In the genomic region with DNA sequence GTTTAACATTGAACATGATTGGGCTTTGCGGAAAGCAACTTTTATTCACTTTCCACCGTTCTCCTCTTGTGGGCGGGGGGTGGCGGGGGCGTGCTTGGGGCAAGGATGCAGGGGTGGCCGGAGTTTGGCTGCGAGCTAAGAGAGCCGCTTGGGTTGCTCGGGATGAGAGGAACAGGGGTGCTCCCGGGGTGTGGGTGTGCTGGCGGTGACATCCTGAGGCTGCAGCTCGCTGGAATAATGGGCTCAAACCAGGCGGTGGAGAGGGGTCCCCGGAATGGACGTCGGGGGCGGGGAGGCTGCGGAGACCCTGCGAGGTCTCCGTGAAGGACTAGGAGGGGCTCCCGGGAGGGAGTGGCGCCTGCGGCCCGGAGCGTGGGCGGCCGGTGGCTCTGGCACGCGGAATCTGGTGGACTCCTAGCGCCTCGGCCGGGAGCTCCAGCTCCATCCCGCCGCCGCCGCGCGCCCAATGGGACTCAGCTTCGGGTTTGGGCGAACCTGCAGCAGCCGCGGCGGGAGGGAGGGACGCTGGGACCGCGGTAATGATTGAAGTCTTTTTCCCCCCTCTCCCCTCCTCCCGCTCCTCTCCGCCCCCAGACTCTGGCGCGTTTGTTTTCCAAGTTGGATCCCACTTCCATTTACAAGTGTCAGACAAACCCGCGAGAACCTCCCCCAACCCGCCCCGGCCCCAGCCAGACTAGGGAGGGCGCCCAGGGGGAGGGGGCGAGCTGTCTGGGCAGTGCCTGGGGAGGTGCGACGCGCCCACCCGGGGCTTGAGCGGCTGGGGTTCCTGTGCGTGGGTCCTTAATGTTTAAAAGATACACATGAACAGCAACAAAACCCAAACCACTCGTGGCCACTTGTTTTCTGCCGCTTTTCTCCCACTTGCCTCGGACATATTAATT, we compare ENCODE assay signal across 10 cellular contexts. TPM values are rescaled to one million over a fixed set of nuclear protein-coding genes. Genes with fewer than 3 reads are reported as not detected.
DNase-seq lines count a peak whose midpoint lies in the region; ATAC-seq lines count a peak whose summit lies in the region.
"Had no signal": no experiment of that assay in that cellular context is flagged by ENCODE, and none has a peak within 500 bp of the region (broad histone marks: within the 10 kb centered on the region; RNA-seq: fewer than 3 reads in every experiment).

No MANE protein-coding gene starts in this region.

- no peaks in the 10 kb centered on the region for H3K36me3 Mint-ChIP-seq in activated T-helper 2 cell treated with anti-CD3 and anti-CD28 coated beads, Interferon-gamma antibody, Interleukin-2, Interleukin-4, amounts not matched to agents 10 μg/mL and 5 μg/mL and 100 μg/mL, durations not matched to agents 14 hours and 24 hours and 36 hours (ENCODE audit: low read depth)
- no peaks in the 10 kb centered on the region for H3K36me3 Mint-ChIP-seq in T-cell
- H3K36me3 Mint-ChIP-seq: activated naive CD8-positive, alpha-beta T cell had no signal

- peak; percentile 57 for DNase-seq in D341Med (ENCODE audit: low spot score)
- peak; percentile 54 for DNase-seq in NCI-H774 (lab: John Stamatoyannopoulos, UW)
- peak in 41 of 42 donors; percentile 7 to 73 (median 47) for DNase-seq in head of caudate nucleus
- no peak for DNase-seq in trophoblast cell
- no peak for DNase-seq in inferior parietal cortex (ENCODE audit: extremely low spot score)
- DNase-seq in activated T-helper 2 cell treated with anti-CD3 and anti-CD28 coated beads, Interferon-gamma antibody, Interleukin-2, Interleukin-4, amounts not matched to agents 10 μg/mL and 5 μg/mL and 100 μg/mL, durations not matched to agents 14 hours and 24 hours and 36 hours (ENCODE audit: low spot score) = no peak
- no peak for DNase-seq in T-cell
- no peak for DNase-seq in OCI-M1 (lab: John Stamatoyannopoulos, UW)
- DNase-seq: naive B cell had no signal

- H3K4me1 ChIP-seq in trophoblast cell (ENCODE audit: control insufficient read depth in 1 of 2, insufficient read depth in 2 of 2, low read length in 2 of 2) = peaks cover 8 to 20% of the 10 kb centered on the region in 2 experiments

- H3K9ac ChIP-seq in trophoblast cell (ENCODE audit: low read length) = peak overlapping the region; percentile 33

- no peak overlapping the region for H3K23ac ChIP-seq in trophoblast cell (ENCODE audit: low read length)

- H3K4me3 ChIP-seq in trophoblast cell (ENCODE audit: low read depth, low read length) = peak overlapping the region; percentile 64

- POLR2A ChIA-PET in T-cell (lab: Charles Lee) = no interaction called here

- WGBS in trophoblast cell (ENCODE audit: extremely low coverage, insufficient coverage, insufficient read length) = no CpG with 5 or more reads among the region's 65 CpGs

- H3K79me2 ChIP-seq in trophoblast cell (ENCODE audit: control insufficient read depth, insufficient read depth, low read length, poor library complexity) = no peaks in the 10 kb centered on the region

- no peaks in the 10 kb centered on the region for H3K9me3 ChIP-seq in trophoblast cell (ENCODE audit: insufficient read depth, low read depth, low read length)

- H3K27me3 ChIP-seq in trophoblast cell (ENCODE audit: insufficient read depth, low read length) = peaks cover 13% of the 10 kb centered on the region

- intact Hi-C loops in head of caudate nucleus (cut with DNase I) = no loop called here
- intact Hi-C loops in activated T-helper 2 cell treated with anti-CD3 and anti-CD28 coated beads, Interferon-gamma antibody, Interleukin-2, Interleukin-4, amounts not matched to agents 10 μg/mL and 5 μg/mL and 100 μg/mL, durations not matched to agents 14 hours and 24 hours and 36 hours (cut with micrococcal nuclease) = no loop called here

- no peaks in the 10 kb centered on the region for H3K79me1 ChIP-seq in trophoblast cell (ENCODE audit: low read length)

- no peak for ATAC-seq in T-cell (replicated peaks in 1 of 4)

- no peak overlapping the region for H3K4me3 Mint-ChIP-seq in activated T-helper 2 cell treated with anti-CD3 and anti-CD28 coated beads, Interferon-gamma antibody, Interleukin-2, Interleukin-4, amounts not matched to agents 10 μg/mL and 5 μg/mL and 100 μg/mL, durations not matched to agents 14 hours and 24 hours and 36 hours (ENCODE audit: low read depth)
- no peak overlapping the region for H3K4me3 Mint-ChIP-seq in T-cell
- H3K4me3 Mint-ChIP-seq: activated naive CD8-positive, alpha-beta T cell; naive B cell had no signal

- H2BK5ac ChIP-seq in trophoblast cell (ENCODE audit: low read depth, low read length, poor library complexity) = no peak overlapping the region

- H2BK120ac ChIP-seq in trophoblast cell (ENCODE audit: insufficient read depth, low read length, poor library complexity) = no peak overlapping the region

- no peak overlapping the region for H2BK12ac ChIP-seq in trophoblast cell (ENCODE audit: low read length)

- H4K12ac ChIP-seq in trophoblast cell (ENCODE audit: low read depth, low read length) = no peak overlapping the region

- no peaks in the 10 kb centered on the region for H3K4me1 Mint-ChIP-seq in activated T-helper 2 cell treated with anti-CD3 and anti-CD28 coated beads, Interferon-gamma antibody, Interleukin-2, Interleukin-4, amounts not matched to agents 10 μg/mL and 5 μg/mL and 100 μg/mL, durations not matched to agents 14 hours and 24 hours and 36 hours (ENCODE audit: low read depth)
- H3K4me1 Mint-ChIP-seq in T-cell = no peaks in the 10 kb centered on the region

- H3K27me3 Mint-ChIP-seq in activated T-helper 2 cell treated with anti-CD3 and anti-CD28 coated beads, Interferon-gamma antibody, Interleukin-2, Interleukin-4, amounts not matched to agents 10 μg/mL and 5 μg/mL and 100 μg/mL, durations not matched to agents 14 hours and 24 hours and 36 hours (ENCODE audit: low read depth) = peaks cover 53% of the 10 kb centered on the region
- peaks cover 50 to 51% of the 10 kb centered on the region in 2 donors for H3K27me3 Mint-ChIP-seq in T-cell

- H3K27ac Mint-ChIP-seq in activated T-helper 2 cell treated with anti-CD3 and anti-CD28 coated beads, Interferon-gamma antibody, Interleukin-2, Interleukin-4, amounts not matched to agents 10 μg/mL and 5 μg/mL and 100 μg/mL, durations not matched to agents 14 hours and 24 hours and 36 hours = no peak overlapping the region
- H3K27ac Mint-ChIP-seq in T-cell = no peak overlapping the region
- H3K27ac Mint-ChIP-seq: activated naive CD8-positive, alpha-beta T cell; naive B cell had no signal

- H3K36me3 ChIP-seq in trophoblast cell (ENCODE audit: control insufficient read depth in 1 of 2, insufficient read depth in 2 of 2, low read length in 2 of 2) = no peaks in the 10 kb centered on the region

- H2AK5ac ChIP-seq in trophoblast cell (ENCODE audit: low read length) = no peak overlapping the region

- H3K4ac ChIP-seq in trophoblast cell (ENCODE audit: low read depth, low read length) = no peak overlapping the region

- H2AFZ ChIP-seq in trophoblast cell (ENCODE audit: insufficient read depth, low read length, poor library complexity) = peak overlapping the region; percentile 47

- no peak overlapping the region for H4K8ac ChIP-seq in trophoblast cell (ENCODE audit: low read depth, low read length)

- CTCF ChIA-PET in T-cell (lab: Charles Lee) = no interaction called here

- H3K4me2 ChIP-seq in trophoblast cell (ENCODE audit: low read length) = peak overlapping the region; percentile 70

- H4K91ac ChIP-seq in trophoblast cell (ENCODE audit: low read depth, low read length) = no peak overlapping the region

- H3K14ac ChIP-seq in trophoblast cell (ENCODE audit: low read length) = no peak overlapping the region

- H3K27ac ChIP-seq in trophoblast cell (ENCODE audit: low read depth, low read length) = no peak overlapping the region

- no peak overlapping the region for H3K18ac ChIP-seq in trophoblast cell (ENCODE audit: low read length)

- no peaks in the 10 kb centered on the region for H3K9me3 Mint-ChIP-seq in activated T-helper 2 cell treated with anti-CD3 and anti-CD28 coated beads, Interferon-gamma antibody, Interleukin-2, Interleukin-4, amounts not matched to agents 10 μg/mL and 5 μg/mL and 100 μg/mL, durations not matched to agents 14 hours and 24 hours and 36 hours
- peaks cover 0 to 8% (median 0%) of the 10 kb centered on the region in 3 donors for H3K9me3 Mint-ChIP-seq in T-cell

RNA-seq across cellular contexts. Expression of a gene that starts 2.0 kb away (rescaled TPM):
- polyA plus RNA-seq in trophoblast cell (2013) = 0.64 and 0.74 TPM in 2 replicates
- under 0.01 and 0.02 TPM in 2 replicates for total RNA-seq in activated T-helper 2 cell treated with anti-CD3 and anti-CD28 coated beads, Interferon-gamma antibody, Interleukin-2, Interleukin-4, amounts not matched to agents 10 μg/mL and 5 μg/mL and 100 μg/mL, durations not matched to agents 14 hours and 24 hours and 36 hours
- under 1 TPM in 3 of 5 donors, not detected in 2; under 0.01 to 0.03 (median 0.03) TPM for total RNA-seq in T-cell

Comparison
In these comparisons a context has a peak if more than half of its experiments do, and no peak if none do; other contexts are left out.
1. DNase-seq: peak in D341Med (single experiment), NCI-H774 (single experiment) and head of caudate nucleus (41 of 42); none in trophoblast cell (0 of 2), inferior parietal cortex (single experiment), activated T-helper 2 cell treated with anti-CD3 and anti-CD28 coated beads, Interferon-gamma antibody, Interleukin-2, Interleukin-4, amounts not matched to agents 10 μg/mL and 5 μg/mL and 100 μg/mL, durations not matched to agents 14 hours and 24 hours and 36 hours (single experiment), T-cell (0 of 34) and OCI-M1 (single experiment).